In the genomic region with DNA sequence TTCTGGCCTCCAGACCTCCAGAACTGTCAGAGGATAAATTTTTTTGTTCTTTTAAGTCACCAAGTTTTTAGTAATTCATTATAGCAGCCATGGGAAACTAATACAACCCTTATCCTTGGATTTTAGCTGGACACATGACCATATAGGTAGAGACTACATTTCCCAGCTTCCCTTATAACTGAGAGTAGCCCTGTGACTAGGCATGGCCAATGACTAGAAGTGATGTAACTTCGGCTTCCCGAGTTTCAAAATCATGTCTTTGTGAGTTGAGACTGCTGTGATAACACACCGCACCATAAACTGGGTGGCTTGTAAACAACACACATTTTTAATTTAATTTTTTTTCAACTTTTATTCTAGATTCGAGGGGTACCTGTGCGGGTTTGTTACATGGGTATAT, we compare ENCODE assay signal across 1 cellular context.
TF ChIP-seq lines count a peak whose summit lies in the region.

No MANE protein-coding gene starts in this region.

TF ChIP-seq in H1, 55 proteins besides CTCF, POLR2A, EP300 and RAD21:
- TF ChIP-seq, protein P1, sequence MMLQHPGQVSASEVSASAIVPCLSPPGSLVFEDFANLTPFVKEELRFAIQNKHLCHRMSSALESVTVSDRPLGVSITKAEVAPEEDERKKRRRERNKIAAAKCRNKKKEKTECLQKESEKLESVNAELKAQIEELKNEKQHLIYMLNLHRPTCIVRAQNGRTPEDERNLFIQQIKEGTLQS (IDR thresholded peaks at IDR 0.05; ENCODE audit: insufficient read depth, low read depth, low read length): 0 out of 2 replicates have a peak, but pooled peaks have one; percentile 24
- TF ChIP-seq SUZ12 (IDR thresholded peaks at IDR 0.05; ENCODE audit: low read length) (no peak), SIX5 (IDR thresholded peaks at IDR 0.05; ENCODE audit: low read depth, low read length) (peak; percentile 50; the same call in 1 of the 2 replicates)
- TF ChIP-seq, protein P2, sequence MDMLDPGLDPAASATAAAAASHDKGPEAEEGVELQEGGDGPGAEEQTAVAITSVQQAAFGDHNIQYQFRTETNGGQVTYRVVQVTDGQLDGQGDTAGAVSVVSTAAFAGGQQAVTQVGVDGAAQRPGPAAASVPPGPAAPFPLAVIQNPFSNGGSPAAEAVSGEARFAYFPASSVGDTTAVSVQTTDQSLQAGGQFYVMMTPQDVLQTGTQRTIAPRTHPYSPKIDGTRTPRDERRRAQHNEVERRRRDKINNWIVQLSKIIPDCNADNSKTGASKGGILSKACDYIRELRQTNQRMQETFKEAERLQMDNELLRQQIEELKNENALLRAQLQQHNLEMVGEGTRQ (IDR thresholded peaks at IDR 0.05; ENCODE audit: low read length): peak; percentile 47; the same call in 1 of the 2 replicates
